Comparison of ENCODE assay signal across 9 cellular contexts in genomic region chr1:31216016-31216415, GRCh38.
A peak's percentile ranks its signal among the peaks of the same experiment; 100 is the strongest.
DNase-seq lines count a peak whose midpoint lies in the region; ATAC-seq and TF ChIP-seq lines count a peak whose summit lies in the region.
"Had no signal": no experiment of that assay in that cellular context is flagged by ENCODE, and none has a peak within 500 bp of the region (broad histone marks: within the 10 kb centered on the region; RNA-seq: fewer than 3 reads in every experiment).

No MANE protein-coding gene starts in this region.

- peak; percentile 73 for DNase-seq in DMS79 (lab: John Stamatoyannopoulos, UW)
- peak; percentile 29 for DNase-seq in NCI-H446 treated with DMSO at 0.1 percent for 48 hours (lab: John Stamatoyannopoulos, UW)
- DNase-seq in epithelial cell of esophagus (ENCODE audit: low read depth), result peak; percentile 66
- no peak for DNase-seq in nephron progenitor cell
- DNase-seq in inferior parietal cortex (ENCODE audit: extremely low spot score), result no peak
- DNase-seq: central memory CD4-positive, alpha-beta T cell had no signal

- H3K9me3 Mint-ChIP-seq in nephron progenitor cell, result no peaks in the 10 kb centered on the region

- no peak overlapping the region for H3K4me3 Mint-ChIP-seq in nephron progenitor cell

- H3K27ac Mint-ChIP-seq in nephron progenitor cell, result peak overlapping the region; percentile 9

- ATAC-seq in HG02759 (IDR thresholded peaks at IDR 0.05; ENCODE audit: unreplicated experiment), result no peak
- no peak for ATAC-seq in HG02870 (IDR thresholded peaks at IDR 0.05; ENCODE audit: unreplicated experiment)
- ATAC-seq in HG02852 (IDR thresholded peaks at IDR 0.05; ENCODE audit: unreplicated experiment), result no peak

- peaks cover 48% of the 10 kb centered on the region for H3K4me1 Mint-ChIP-seq in nephron progenitor cell

- peaks cover 3% of the 10 kb centered on the region for H3K27me3 Mint-ChIP-seq in nephron progenitor cell (ENCODE audit: low read depth, poor library complexity)

- no peak overlapping the region for H3K4me3 ChIP-seq in epithelial cell of esophagus (ENCODE audit: low read length)

- TF ChIP-seq CTCF in epithelial cell of esophagus (IDR thresholded peaks at IDR 0.05; ENCODE audit: insufficient read depth, low read depth, low read length, missing control alignments) (no peak), nephron progenitor cell (IDR thresholded peaks at IDR 0.05) (no peak)

- H3K36me3 Mint-ChIP-seq in nephron progenitor cell (ENCODE audit: low read depth), result no peaks in the 10 kb centered on the region

Comparison
In these comparisons a context has a peak if more than half of its experiments do, and no peak if none do; other contexts are left out.
1. DNase-seq: peak in DMS79 (single experiment), NCI-H446 treated with DMSO at 0.1 percent for 48 hours (single experiment) and epithelial cell of esophagus (single experiment); none in nephron progenitor cell (single experiment) and inferior parietal cortex (single experiment).